ENCODE assay signal across 8 cellular contexts in genomic region chr19:44582581-44583265, GRCh38. TPM values are rescaled to one million over a fixed set of nuclear protein-coding genes. Genes with fewer than 3 reads are reported as not detected.
A peak's percentile ranks its signal among the peaks of the same experiment; 100 is the strongest.
DNase-seq lines count a peak whose midpoint lies in the region; ATAC-seq, FAIRE-seq and TF ChIP-seq lines count a peak whose summit lies in the region.

No MANE protein-coding gene starts in this region.

- no peaks in the 10 kb centered on the region; the same call in 1 of the 2 replicates for H3K36me3 ChIP-seq in BE2C
- no peaks in the 10 kb centered on the region for H3K36me3 ChIP-seq in HAP-1 (replicated peaks)
- no peaks in the 10 kb centered on the region for H3K36me3 ChIP-seq in left lung

- H3K4me3 ChIP-seq in BE2C (ENCODE audit: low read depth, low read length) (no peak overlapping the region), HAP-1 (no peak overlapping the region), left lung (no peak overlapping the region)

- in situ Hi-C loops in HAP-1 (cut with MboI; ENCODE audit: low sequenced_read_pairs): no loop called here

- ATAC-seq in left lung: peak; percentile 73

- no peak for FAIRE-seq in GM12892 (lab: Jason Lieb, UNC)

- H3K9me3 ChIP-seq in BE2C: no peaks in the 10 kb centered on the region
- H3K9me3 ChIP-seq in HAP-1: no peaks in the 10 kb centered on the region
- no peaks in the 10 kb centered on the region for H3K9me3 ChIP-seq in left lung

- H3K27me3 ChIP-seq in BE2C (no peaks in the 10 kb centered on the region), HAP-1 (ENCODE audit: low read depth) (no peaks in the 10 kb centered on the region), left lung (no peaks in the 10 kb centered on the region)

- TF ChIP-seq POLR2A in GM12892 (IDR thresholded peaks at IDR 0.05; ENCODE audit: low read depth, low read length): no peak

- intact Hi-C loops in left lung (cut with DNase I): no loop called here

- H3K4me1 ChIP-seq in BE2C (no peaks in the 10 kb centered on the region), HAP-1 (no peaks in the 10 kb centered on the region; the same call in 1 of the 2 replicates), left lung (peaks cover 0 to 7% of the 10 kb centered on the region in 2 donors)

- H3K27ac ChIP-seq in left lung: no peak overlapping the region

- DNase-seq in BE2C (peak; percentile 44), HAP-1 (ENCODE audit: low spot score in 2 of 2) (peak; percentile 14 to 87), left lung (no peak), retina (no peak), SW480 (ENCODE audit: low spot score) (no peak), GM12892 (ENCODE audit: insufficient read length) (no peak), cortex of kidney (lab: John Stamatoyannopoulos, UW) (no peak)
- DNase-seq in activated naive CD4-positive, alpha-beta T cell treated with anti-CD3 and anti-CD28 coated beads, Interleukin-2, amount 50 U/mL, for 16 hours: peak; percentile 19

- TF ChIP-seq CTCF in BE2C (IDR thresholded peaks at IDR 0.05; ENCODE audit: low read depth, low read length) (peak; percentile 69), left lung (IDR thresholded peaks at IDR 0.05) (peak; percentile 46 to 50)

RNA-seq across cellular contexts. Expression of gene IGSF23, which starts 30.6 kb away (rescaled TPM):
- not detected for polyA plus RNA-seq in BE2C (2012; ENCODE audit: insufficient read depth, insufficient read length, low read depth)
- not detected for total RNA-seq in left lung
- polyA plus RNA-seq in GM12892 (2012; ENCODE audit: missing spikeins): not detected

RNA-seq across cellular contexts. Expression of gene CEACAM20, which starts 53.2 kb away (rescaled TPM):
- polyA plus RNA-seq in BE2C (2012; ENCODE audit: insufficient read depth, insufficient read length, low read depth): not detected
- not detected for total RNA-seq in left lung
- polyA plus RNA-seq in GM12892 (2012; ENCODE audit: missing spikeins): not detected

Comparison
In these comparisons a context has a peak if more than half of its experiments do, and no peak if none do; other contexts are left out.
1. DNase-seq: peak in BE2C (single experiment), HAP-1 (2 of 2) and activated naive CD4-positive, alpha-beta T cell treated with anti-CD3 and anti-CD28 coated beads, Interleukin-2, amount 50 U/mL, for 16 hours (single experiment); none in left lung (0 of 2), retina (single experiment), SW480 (single experiment), GM12892 (single experiment) and cortex of kidney (single experiment).